ENCODE assay signal across 8 cellular contexts in the genomic region with DNA sequence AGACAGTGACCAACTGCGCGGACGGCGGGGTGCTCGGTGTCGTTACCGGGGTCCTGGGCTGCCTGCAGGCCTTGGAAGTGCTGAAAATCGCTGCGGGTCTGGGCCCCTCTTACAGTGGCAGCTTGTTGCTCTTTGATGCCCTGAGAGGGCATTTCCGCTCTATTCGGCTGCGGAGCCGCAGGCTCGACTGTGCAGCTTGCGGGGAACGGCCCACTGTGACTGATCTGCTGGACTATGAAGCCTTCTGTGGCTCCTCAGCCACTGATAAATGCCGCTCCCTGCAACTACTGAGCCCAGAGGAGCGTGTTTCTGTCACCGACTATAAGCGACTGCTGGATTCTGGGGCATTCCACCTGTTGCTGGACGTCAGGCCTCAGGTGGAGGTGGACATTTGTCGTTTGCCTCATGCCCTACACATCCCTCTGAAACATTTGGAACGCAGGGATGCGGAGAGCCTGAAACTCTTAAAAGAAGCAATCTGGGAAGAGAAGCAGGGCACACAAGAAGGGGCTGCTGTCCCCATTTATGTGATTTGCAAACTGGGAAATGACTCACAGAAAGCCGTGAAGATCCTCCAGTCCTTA. TPM values are rescaled to one million over a fixed set of nuclear protein-coding genes. Genes with fewer than 3 reads are reported as not detected.
DNase-seq lines count a peak whose midpoint lies in the region; ATAC-seq and TF ChIP-seq lines count a peak whose summit lies in the region.

No MANE protein-coding gene starts in this region.

- H3K4me3 ChIP-seq in H7 (ENCODE audit: insufficient read depth, low read depth, low read length) (peak overlapping the region; percentile 96), hepatocyte (peak overlapping the region; percentile 44), skeletal muscle satellite cell (ENCODE audit: low read length) (peak overlapping the region; percentile 95)

- H3K9me2 ChIP-seq in hepatocyte (replicated peaks; ENCODE audit: insufficient read depth), result no peaks in the 10 kb centered on the region

- H4K20me1 ChIP-seq in hepatocyte (ENCODE audit: insufficient read depth, poor library complexity, severe bottlenecking), result peaks cover 31% of the 10 kb centered on the region

- peak overlapping the region; percentile 79 for H3K27ac ChIP-seq in hepatocyte
- H3K27ac ChIP-seq in caudate nucleus (ENCODE audit: low read depth, low read length), result no peak overlapping the region

- POLR2A ChIA-PET in WTC11 (lab: Charles Lee), result interaction anchor here (1.9 kb wide), 1 partner anchor 28 kb away, joined by 23 read pairs; the partner anchor contains the start of gene ADNP

- H3K9me3 Mint-ChIP-seq in WTC11, result 0 out of 2 replicates have a peak, but pooled peaks cover 3% of the 10 kb centered on the region

- WGBS in hepatocyte (ENCODE audit: low lambda C conversion rate, missing lambda C conversion rate), result 78% methylated on average over 25 of the region's 25 CpGs

- H3K4me1 Mint-ChIP-seq in WTC11, result peaks cover 22% of the 10 kb centered on the region

- H3K9ac ChIP-seq in skeletal muscle satellite cell (ENCODE audit: low read depth, low read length), result peak overlapping the region; percentile 99

- H3K27me3 ChIP-seq in H7 (ENCODE audit: control insufficient read depth, insufficient read depth, low read length) (no peaks in the 10 kb centered on the region), hepatocyte (no peaks in the 10 kb centered on the region), skeletal muscle satellite cell (ENCODE audit: control insufficient read depth, insufficient read depth, low read length) (no peaks in the 10 kb centered on the region)

- TF ChIP-seq CTCF in WTC11 (IDR thresholded peaks at IDR 0.05) (no peak), hepatocyte (IDR thresholded peaks at IDR 0.05; ENCODE audit: poor library complexity) (no peak)

- H3K36me3 ChIP-seq in H7 (replicated peaks; ENCODE audit: control insufficient read depth, insufficient read depth, low read length) (peaks cover 2% of the 10 kb centered on the region; the same call in 1 of the 2 replicates), hepatocyte (replicated peaks; ENCODE audit: insufficient read depth, low read depth) (no peaks in the 10 kb centered on the region), skeletal muscle satellite cell (ENCODE audit: insufficient read depth, low read length) (peaks cover 14% of the 10 kb centered on the region)

- no peaks in the 10 kb centered on the region for H3K27me3 Mint-ChIP-seq in WTC11 (ENCODE audit: low read depth)

- peak overlapping the region; percentile 82 for H3K4me2 ChIP-seq in hepatocyte
- H3K4me2 ChIP-seq in skeletal muscle satellite cell (ENCODE audit: low read length), result peak overlapping the region; percentile 100

- peaks cover 65% of the 10 kb centered on the region for H3K79me2 ChIP-seq in hepatocyte

- ATAC-seq in WTC11, result no peak; the same call in 1 of the 2 replicates
- no peak for ATAC-seq in HG03135 (IDR thresholded peaks at IDR 0.05; ENCODE audit: unreplicated experiment)

- H3K9me3 ChIP-seq in hepatocyte (ENCODE audit: low read depth), result no peaks in the 10 kb centered on the region
- no peaks in the 10 kb centered on the region for H3K9me3 ChIP-seq in skeletal muscle satellite cell (replicated peaks; ENCODE audit: low read length)

- peaks cover 20% of the 10 kb centered on the region for H3K36me3 Mint-ChIP-seq in WTC11

- H3K27ac Mint-ChIP-seq in WTC11, result peak overlapping the region; percentile 45; the same call in 1 of the 2 replicates

- peak overlapping the region; percentile 99 for H3K4me3 Mint-ChIP-seq in WTC11

- H2AFZ ChIP-seq in hepatocyte, result no peak overlapping the region

- no peak for DNase-seq in H7
- no peak for DNase-seq in WTC11 (ENCODE audit: low spot score)
- no peak for DNase-seq in hepatocyte (ENCODE audit: low spot score)
- no peak for DNase-seq in DMS79 treated with DMSO at 0.1 percent for 48 hours (lab: John Stamatoyannopoulos, UW)
- DNase-seq in caudate nucleus (lab: John Stamatoyannopoulos, UW), result no peak
- DNase-seq in SK-N-DZ (ENCODE audit: low spot score), result no peak

- H3K4me1 ChIP-seq in hepatocyte (ENCODE audit: insufficient read depth) (peaks cover 10% of the 10 kb centered on the region), skeletal muscle satellite cell (ENCODE audit: control insufficient read depth, insufficient read depth, low read length) (peaks cover 25% of the 10 kb centered on the region)

- CTCF ChIA-PET in WTC11 (lab: Charles Lee), result interaction anchor here (1.1 kb wide), 1 partner anchor 28 kb away, joined by 7 read pairs; no protein-coding TSS in a partner anchor

TF ChIP-seq in WTC11, 78 proteins besides CTCF, POLR2A, EP300 and RAD21 (continues in another document):
- TF ChIP-seq, protein P1, sequence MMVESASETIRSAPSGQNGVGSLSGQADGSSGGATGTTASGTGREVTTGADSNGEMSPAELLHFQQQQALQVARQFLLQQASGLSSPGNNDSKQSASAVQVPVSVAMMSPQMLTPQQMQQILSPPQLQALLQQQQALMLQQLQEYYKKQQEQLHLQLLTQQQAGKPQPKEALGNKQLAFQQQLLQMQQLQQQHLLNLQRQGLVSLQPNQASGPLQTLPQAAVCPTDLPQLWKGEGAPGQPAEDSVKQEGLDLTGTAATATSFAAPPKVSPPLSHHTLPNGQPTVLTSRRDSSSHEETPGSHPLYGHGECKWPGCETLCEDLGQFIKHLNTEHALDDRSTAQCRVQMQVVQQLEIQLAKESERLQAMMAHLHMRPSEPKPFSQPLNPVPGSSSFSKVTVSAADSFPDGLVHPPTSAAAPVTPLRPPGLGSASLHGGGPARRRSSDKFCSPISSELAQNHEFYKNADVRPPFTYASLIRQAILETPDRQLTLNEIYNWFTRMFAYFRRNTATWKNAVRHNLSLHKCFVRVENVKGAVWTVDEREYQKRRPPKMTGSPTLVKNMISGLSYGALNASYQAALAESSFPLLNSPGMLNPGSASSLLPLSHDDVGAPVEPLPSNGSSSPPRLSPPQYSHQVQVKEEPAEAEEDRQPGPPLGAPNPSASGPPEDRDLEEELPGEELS (CRISPR knock-in tag; IDR thresholded peaks at IDR 0.05), result no peak
- TF ChIP-seq EMX1 (CRISPR knock-in tag; IDR thresholded peaks at IDR 0.05), result no peak
- TF ChIP-seq JUN (CRISPR knock-in tag; IDR thresholded peaks at IDR 0.05), result no peak
- no peak for TF ChIP-seq PREB (CRISPR knock-in tag; IDR thresholded peaks at IDR 0.05; ENCODE audit: borderline replicate concordance)
- no peak for TF ChIP-seq PRRX2 (CRISPR knock-in tag; IDR thresholded peaks at IDR 0.05)
- TF ChIP-seq IRF2 (CRISPR knock-in tag; IDR thresholded peaks at IDR 0.05; ENCODE audit: borderline replicate concordance, low read depth), result no peak
- no peak for TF ChIP-seq SMAD4 (CRISPR knock-in tag; IDR thresholded peaks at IDR 0.05)
- no peak for TF ChIP-seq SMAD3 (CRISPR knock-in tag; IDR thresholded peaks at IDR 0.05; ENCODE audit: borderline replicate concordance)
- TF ChIP-seq, protein P2, sequence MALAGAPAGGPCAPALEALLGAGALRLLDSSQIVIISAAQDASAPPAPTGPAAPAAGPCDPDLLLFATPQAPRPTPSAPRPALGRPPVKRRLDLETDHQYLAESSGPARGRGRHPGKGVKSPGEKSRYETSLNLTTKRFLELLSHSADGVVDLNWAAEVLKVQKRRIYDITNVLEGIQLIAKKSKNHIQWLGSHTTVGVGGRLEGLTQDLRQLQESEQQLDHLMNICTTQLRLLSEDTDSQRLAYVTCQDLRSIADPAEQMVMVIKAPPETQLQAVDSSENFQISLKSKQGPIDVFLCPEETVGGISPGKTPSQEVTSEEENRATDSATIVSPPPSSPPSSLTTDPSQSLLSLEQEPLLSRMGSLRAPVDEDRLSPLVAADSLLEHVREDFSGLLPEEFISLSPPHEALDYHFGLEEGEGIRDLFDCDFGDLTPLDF (CRISPR knock-in tag; IDR thresholded peaks at IDR 0.05), result no peak
- TF ChIP-seq ATF1 (CRISPR knock-in tag; IDR thresholded peaks at IDR 0.05), result no peak
- TF ChIP-seq E2F4 (CRISPR knock-in tag; IDR thresholded peaks at IDR 0.05; ENCODE audit: borderline replicate concordance, low read depth), result no peak

RNA-seq across cellular contexts. Expression of gene MOCS3, which starts 1.0 kb away (rescaled TPM):
- 9.1 and 9.3 TPM in 2 replicates for total RNA-seq in H7 (2014; rRNA removed; shearing (Covaris generic))
- 6.0 to 6.7 TPM (median 6.0 TPM) in 3 replicates for total RNA-seq in WTC11 (2021)
- 7.7 and 8.6 TPM in 2 replicates for total RNA-seq in hepatocyte
- 4.0 and 5.5 TPM in 2 replicates for polyA plus RNA-seq in hepatocyte
- total RNA-seq in skeletal muscle satellite cell (2012; rRNA removed), result 10.1 and 11.8 TPM in 2 replicates
- 10.4 and 10.7 TPM in 2 replicates for polyA plus RNA-seq in SK-N-DZ (2014; cell fraction: cytosol; rRNA removed)
- polyA plus RNA-seq in SK-N-DZ (2014; cell fraction: nucleus; rRNA removed), result 2.3 and 3.4 TPM in 2 replicates

RNA-seq across cellular contexts. Expression of gene DPM1, which starts 1.3 kb away (rescaled TPM):
- 59.2 and 60.8 TPM in 2 replicates for total RNA-seq in H7 (2014; rRNA removed; shearing (Covaris generic))
- total RNA-seq in WTC11 (2021), result 50.0 to 57.8 TPM (median 50.4 TPM) in 3 replicates
- total RNA-seq in hepatocyte, result 84.3 and 85.0 TPM in 2 replicates
- polyA plus RNA-seq in hepatocyte, result 72.9 and 77.8 TPM in 2 replicates
- 87.7 and 102 TPM in 2 replicates for total RNA-seq in skeletal muscle satellite cell (2012; rRNA removed)
- polyA plus RNA-seq in SK-N-DZ (2014; cell fraction: cytosol; rRNA removed), result 337 and 362 TPM in 2 replicates
- 174 and 245 TPM in 2 replicates for polyA plus RNA-seq in SK-N-DZ (2014; cell fraction: nucleus; rRNA removed)

RNA-seq across cellular contexts. Expression of gene ADNP, which starts 28.4 kb away (rescaled TPM):
- total RNA-seq in H7 (2014; rRNA removed; shearing (Covaris generic)), result 23.5 and 40.5 TPM in 2 replicates
- total RNA-seq in WTC11 (2021) (106 to 116 TPM (median 109 TPM) in 3 replicates), hepatocyte (43.7 and 44.3 TPM in 2 replicates)
- 12.5 and 13.1 TPM in 2 replicates for polyA plus RNA-seq in hepatocyte
- 18.8 and 19.3 TPM in 2 replicates for total RNA-seq in skeletal muscle satellite cell (2012; rRNA removed)
- 42.7 and 46.4 TPM in 2 replicates for polyA plus RNA-seq in SK-N-DZ (2014; cell fraction: cytosol; rRNA removed)
- 44.4 and 77.6 TPM in 2 replicates for polyA plus RNA-seq in SK-N-DZ (2014; cell fraction: nucleus; rRNA removed)

Comparison
In these comparisons a context has a peak if more than half of its experiments do, and no peak if none do; other contexts are left out.
1. H3K4me3 ChIP-seq: peak in every context shown above with its lines; median percentile 96 in H7; 95 in skeletal muscle satellite cell; 44 in hepatocyte.